27 cellular contexts compared by ENCODE assay signal in genomic region chr12:114846771-114847170, GRCh38.
"Had no signal": no experiment of that assay in that cellular context is flagged by ENCODE, and none has a peak within 500 bp of the region (broad histone marks: within the 10 kb centered on the region; RNA-seq: fewer than 3 reads in every experiment).

No MANE protein-coding gene starts in this region.

- H3K27me3 Mint-ChIP-seq: activated CD4-positive, alpha-beta memory T cell treated with anti-CD3 and anti-CD28 coated beads, Interleukin-2, amount 10 ng/mL, durations not matched to agents 7 days and 5 days; activated CD4-positive, alpha-beta T cell treated with anti-CD3 and anti-CD28 coated beads, Interleukin-2, amount 10 ng/mL, durations not matched to agents 7 days and 5 days; activated naive CD4-positive, alpha-beta T cell treated with anti-CD3 and anti-CD28 coated beads, Interleukin-2, amount 10 ng/mL, durations not matched to agents 7 days and 5 days; activated naive CD8-positive, alpha-beta T cell treated with anti-CD3 and anti-CD28 coated beads, Interleukin-2, amount 10 ng/mL, durations not matched to agents 7 days and 5 days; activated T-cell treated with anti-CD3 and anti-CD28 coated beads, Interleukin-2, amount 50 U/mL, for 24 hours; central memory CD8-positive, alpha-beta T cell; T-cell; T-helper 17 cell had no signal

- H3K9me3 Mint-ChIP-seq: activated naive CD8-positive, alpha-beta T cell treated with anti-CD3 and anti-CD28 coated beads, Interleukin-2, amount 10 ng/mL, durations not matched to agents 7 days and 5 days; activated T-cell treated with anti-CD3 and anti-CD28 coated beads, Interleukin-2, amount 50 U/mL, for 72 hours; brain; central memory CD8-positive, alpha-beta T cell; dendritic cell treated with granulocyte-macrophage colony-stimulating factor and Interleukin-4, amounts not matched to agents 40 ng/mL and 50 ng/mL, for 4 days; endodermal cell had no signal

- H3K36me3 Mint-ChIP-seq: activated naive CD4-positive, alpha-beta T cell treated with anti-CD3 and anti-CD28 coated beads, Interleukin-2, amount 10 ng/mL, durations not matched to agents 7 days and 5 days; activated naive CD4-positive, alpha-beta T cell treated with anti-CD3 and anti-CD28 coated beads, Interleukin-2, amount 50 U/mL, for 72 hours; activated naive CD8-positive, alpha-beta T cell treated with anti-CD3 and anti-CD28 coated beads, Interleukin-2, amount 10 ng/mL, durations not matched to agents 7 days and 5 days; brain; T-cell had no signal

- ATAC-seq: activated naive CD4-positive, alpha-beta T cell treated with anti-CD3 and anti-CD28 coated beads, Interleukin-2, amount 50 U/mL, for 72 hours; activated T-cell treated with anti-CD3 and anti-CD28 coated beads, Interleukin-2, amount 50 U/mL, for 72 hours; foreskin keratinocyte; gastrocnemius medialis; T-cell; T-helper 17 cell had no signal

- H3K4me1 Mint-ChIP-seq: activated CD4-positive, alpha-beta memory T cell treated with anti-CD3 and anti-CD28 coated beads, Interleukin-2, amount 10 ng/mL, durations not matched to agents 7 days and 5 days; activated CD4-positive, alpha-beta T cell treated with anti-CD3 and anti-CD28 coated beads, Interleukin-2, amount 10 ng/mL, durations not matched to agents 7 days and 5 days; activated naive CD4-positive, alpha-beta T cell treated with anti-CD3 and anti-CD28 coated beads, Interleukin-2, amount 10 ng/mL, durations not matched to agents 7 days and 5 days; activated naive CD8-positive, alpha-beta T cell treated with anti-CD3 and anti-CD28 coated beads, Interleukin-2, amount 10 ng/mL, durations not matched to agents 7 days and 5 days; central memory CD8-positive, alpha-beta T cell; T-cell; T-helper 17 cell had no signal

- H3K4me3 Mint-ChIP-seq: activated CD4-positive, alpha-beta memory T cell treated with anti-CD3 and anti-CD28 coated beads, Interleukin-2, amount 10 ng/mL, durations not matched to agents 7 days and 5 days; activated CD4-positive, alpha-beta T cell treated with anti-CD3 and anti-CD28 coated beads, Interleukin-2, amount 10 ng/mL, durations not matched to agents 7 days and 5 days; activated naive CD4-positive, alpha-beta T cell treated with anti-CD3 and anti-CD28 coated beads, Interleukin-2, amount 10 ng/mL, durations not matched to agents 7 days and 5 days; activated naive CD8-positive, alpha-beta T cell treated with anti-CD3 and anti-CD28 coated beads, Interleukin-2, amount 10 ng/mL, durations not matched to agents 7 days and 5 days; activated T-cell treated with anti-CD3 and anti-CD28 coated beads, Interleukin-2, amount 50 U/mL, for 24 hours; activated T-cell treated with anti-CD3 and anti-CD28 coated beads, Interleukin-2, amount 50 U/mL, for 72 hours; brain; central memory CD8-positive, alpha-beta T cell; dendritic cell treated with granulocyte-macrophage colony-stimulating factor and Interleukin-4, amounts not matched to agents 40 ng/mL and 50 ng/mL, for 4 days; endodermal cell; T-cell; T-helper 17 cell had no signal

- DNase-seq: activated CD4-positive, alpha-beta memory T cell treated with anti-CD3 and anti-CD28 coated beads, Interleukin-2, amount 10 ng/mL, durations not matched to agents 7 days and 5 days; activated CD4-positive, alpha-beta T cell treated with anti-CD3 and anti-CD28 coated beads for 4 hours; activated CD4-positive, alpha-beta T cell treated with anti-CD3 and anti-CD28 coated beads, Interleukin-2, amount 10 ng/mL, durations not matched to agents 7 days and 5 days; activated CD4-positive, alpha-beta T cell treated with anti-CD3 and anti-CD28 coated beads, Interleukin-2, amount 50 U/mL, for 4 hours; activated CD4-positive, CD25-positive, alpha-beta regulatory T cell; activated CD4-positive, CD25-positive, alpha-beta regulatory T cell treated with anti-CD3 and anti-CD28 coated beads, Interleukin-2, amount 50 U/mL, for 72 hours; activated CD8-positive, alpha-beta memory T cell treated with anti-CD3 and anti-CD28 coated beads, Interleukin-2, amount 50 U/mL, for 48 hours; activated gamma-delta T cell; activated naive CD4-positive, alpha-beta T cell; activated naive CD4-positive, alpha-beta T cell treated with anti-CD3 and anti-CD28 coated beads, Interleukin-2, amount 10 ng/mL, durations not matched to agents 7 days and 5 days; activated naive CD8-positive, alpha-beta T cell treated with anti-CD3 and anti-CD28 coated beads, Interleukin-2, amount 10 ng/mL, durations not matched to agents 7 days and 5 days; activated T-cell treated with anti-CD3 and anti-CD28 coated beads for 4 hours; activated T-cell treated with anti-CD3 and anti-CD28 coated beads, Interleukin-2, amount 50 U/mL, for 24 hours; activated T-cell treated with anti-CD3 and anti-CD28 coated beads, Interleukin-2, amount 50 U/mL, for 72 hours; dorsolateral prefrontal cortex; effector memory CD4-positive, alpha-beta T cell; endodermal cell; foreskin keratinocyte; gastrocnemius medialis; glutamatergic neuron; SW 1271; T-cell; T-helper 17 cell had no signal

- H3K27ac Mint-ChIP-seq: activated CD4-positive, alpha-beta memory T cell treated with anti-CD3 and anti-CD28 coated beads, Interleukin-2, amount 10 ng/mL, durations not matched to agents 7 days and 5 days; activated CD4-positive, alpha-beta T cell treated with anti-CD3 and anti-CD28 coated beads, Interleukin-2, amount 10 ng/mL, durations not matched to agents 7 days and 5 days; activated naive CD4-positive, alpha-beta T cell treated with anti-CD3 and anti-CD28 coated beads, Interleukin-2, amount 10 ng/mL, durations not matched to agents 7 days and 5 days; activated naive CD4-positive, alpha-beta T cell treated with anti-CD3 and anti-CD28 coated beads, Interleukin-2, amount 50 U/mL, for 72 hours; activated naive CD8-positive, alpha-beta T cell treated with anti-CD3 and anti-CD28 coated beads, Interleukin-2, amount 10 ng/mL, durations not matched to agents 7 days and 5 days; activated T-cell treated with anti-CD3 and anti-CD28 coated beads, Interleukin-2, amount 50 U/mL, for 24 hours; activated T-cell treated with anti-CD3 and anti-CD28 coated beads, Interleukin-2, amount 50 U/mL, for 72 hours; brain; dendritic cell treated with granulocyte-macrophage colony-stimulating factor and Interleukin-4, amounts not matched to agents 40 ng/mL and 50 ng/mL, for 4 days; endodermal cell; T-cell; T-helper 17 cell had no signal
